ENCODE assay signal across 10 cellular contexts in genomic region chr17:27495460-27495859, GRCh38. TPM values are rescaled to one million over a fixed set of nuclear protein-coding genes. Genes with fewer than 3 reads are reported as not detected.
DNase-seq lines count a peak whose midpoint lies in the region; ATAC-seq, FAIRE-seq and TF ChIP-seq lines count a peak whose summit lies in the region.
"Had no signal": no experiment of that assay in that cellular context is flagged by ENCODE, and none has a peak within 500 bp of the region (broad histone marks: within the 10 kb centered on the region; RNA-seq: fewer than 3 reads in every experiment).

No MANE protein-coding gene starts in this region.

- H2AFZ ChIP-seq in GM23338 (no peak overlapping the region), astrocyte (ENCODE audit: low read depth, low read length) (no peak overlapping the region)

- no peak for FAIRE-seq in astrocyte (lab: Jason Lieb, UNC)

- H3K36me3 ChIP-seq in GM23338 (ENCODE audit: insufficient read depth) (no peaks in the 10 kb centered on the region), astrocyte (ENCODE audit: insufficient read depth, low read length) (no peaks in the 10 kb centered on the region), upper lobe of left lung (no peaks in the 10 kb centered on the region), left lung (no peaks in the 10 kb centered on the region)

- no peak for TF ChIP-seq POLR2A in upper lobe of left lung (IDR thresholded peaks at IDR 0.05)

- H3K27me3 ChIP-seq in GM23338 (ENCODE audit: insufficient read depth) (no peaks in the 10 kb centered on the region), astrocyte (ENCODE audit: insufficient read depth, low read length) (no peaks in the 10 kb centered on the region), upper lobe of left lung (no peaks in the 10 kb centered on the region), left lung (no peaks in the 10 kb centered on the region)

- H4K20me1 ChIP-seq in GM23338 (replicated peaks; ENCODE audit: insufficient read depth) (no peaks in the 10 kb centered on the region; the same call in 1 of the 2 replicates), astrocyte (ENCODE audit: insufficient read depth, low read length) (peaks cover 88% of the 10 kb centered on the region)

- H3K4me3 ChIP-seq in GM23338 (no peak overlapping the region), astrocyte (ENCODE audit: insufficient read depth, low read depth, low read length) (no peak overlapping the region), upper lobe of left lung (no peak overlapping the region), left lung (no peak overlapping the region)

- no peak for TF ChIP-seq EP300 in upper lobe of left lung (IDR thresholded peaks at IDR 0.05)

- H3K9me3 Mint-ChIP-seq in GM23338 = peaks cover 16% of the 10 kb centered on the region
- H3K9me3 Mint-ChIP-seq in astrocyte (ENCODE audit: unreplicated experiment) = peaks cover 2% of the 10 kb centered on the region
- H3K9me3 Mint-ChIP-seq in mesothelial cell of epicardium = peaks cover 4% of the 10 kb centered on the region
- H3K9me3 Mint-ChIP-seq: central memory CD8-positive, alpha-beta T cell had no signal

- DNase-seq in GM23338 (ENCODE audit: low spot score) (no peak), astrocyte (ENCODE audit: low read depth) (no peak), mesothelial cell of epicardium (ENCODE audit: low spot score in 2 of 2, unreplicated experiment in 2 of 2) (no peak), upper lobe of left lung (no peak), hepatic stellate cell (ENCODE audit: low spot score) (no peak), left lung (no peak), Right ventricle myocardium inferior (ENCODE audit: missing footprints) (no peak)
- DNase-seq: activated CD8-positive, alpha-beta memory T cell treated with anti-CD3 and anti-CD28 coated beads, Interleukin-2, amount 50 U/mL, for 4 hours; NCI-H1930 had no signal

- H3K4me1 ChIP-seq in GM23338 (ENCODE audit: insufficient read depth) (peaks cover 73% of the 10 kb centered on the region), astrocyte (ENCODE audit: insufficient read depth, low read length) (peaks cover 15% of the 10 kb centered on the region), upper lobe of left lung (peaks cover 25 to 48% (median 36%) of the 10 kb centered on the region in 4 donors), left lung (peaks cover 24 to 51% of the 10 kb centered on the region in 2 donors)

- WGBS in upper lobe of left lung, 2 donors = 89 to 92% methylated on average over 4 to 6 of the region's 6 CpGs

- H3F3A ChIP-seq in GM23338 (replicated peaks; ENCODE audit: low read depth) = 0 out of 2 replicates have a peak, but pooled peaks cover 3% of the 10 kb centered on the region

- H3K9me3 ChIP-seq in astrocyte (ENCODE audit: insufficient read depth, low read depth, low read length) = no peaks in the 10 kb centered on the region
- H3K9me3 ChIP-seq in upper lobe of left lung = no peaks in the 10 kb centered on the region
- no peaks in the 10 kb centered on the region for H3K9me3 ChIP-seq in left lung

- H3K36me3 Mint-ChIP-seq in GM23338 (ENCODE audit: low read depth) (peaks cover 17% of the 10 kb centered on the region), astrocyte (ENCODE audit: low read depth, unreplicated experiment) (peaks cover 15% of the 10 kb centered on the region), mesothelial cell of epicardium (peaks cover 4% of the 10 kb centered on the region)

- H3K4me3 Mint-ChIP-seq in GM23338 = no peak overlapping the region
- no peak overlapping the region for H3K4me3 Mint-ChIP-seq in astrocyte (ENCODE audit: unreplicated experiment)
- H3K4me3 Mint-ChIP-seq in mesothelial cell of epicardium = no peak overlapping the region
- H3K4me3 Mint-ChIP-seq: central memory CD8-positive, alpha-beta T cell had no signal

- intact Hi-C loops in left lung (cut with DNase I) (no loop called here), Right ventricle myocardium inferior (cut with DNase I) (no loop called here)

- H3K9me2 ChIP-seq in GM23338 (ENCODE audit: insufficient read depth) = no peaks in the 10 kb centered on the region

- H3K9ac ChIP-seq in astrocyte (ENCODE audit: low read length) = no peak overlapping the region

- H3K4me1 Mint-ChIP-seq in GM23338 (peaks cover 69% of the 10 kb centered on the region), astrocyte (ENCODE audit: low read depth, unreplicated experiment) (peaks cover 63% of the 10 kb centered on the region), mesothelial cell of epicardium (peaks cover 65% of the 10 kb centered on the region)

- no peak overlapping the region for H3K4me2 ChIP-seq in GM23338
- H3K4me2 ChIP-seq in astrocyte (ENCODE audit: low read length) = no peak overlapping the region

- peaks cover 17% of the 10 kb centered on the region for H3K27me3 Mint-ChIP-seq in GM23338 (ENCODE audit: insufficient read depth, low read depth, poor library complexity)
- H3K27me3 Mint-ChIP-seq in astrocyte (ENCODE audit: low read depth, unreplicated experiment) = no peaks in the 10 kb centered on the region
- no peaks in the 10 kb centered on the region for H3K27me3 Mint-ChIP-seq in mesothelial cell of epicardium (ENCODE audit: low read depth)
- H3K27me3 Mint-ChIP-seq: central memory CD8-positive, alpha-beta T cell had no signal

- H3K79me2 ChIP-seq in GM23338 (replicated peaks; ENCODE audit: insufficient read depth) = peaks cover 98% of the 10 kb centered on the region
- H3K79me2 ChIP-seq in astrocyte (ENCODE audit: insufficient read depth, low read length) = peaks cover 89% of the 10 kb centered on the region

- no peak for ATAC-seq in GM23338
- ATAC-seq in upper lobe of left lung (ENCODE audit: low FRiP score in 2 of 2) = peak in 1 of 2 donors; percentile 5
- ATAC-seq in left lung = no peak
- no peak for ATAC-seq in Right ventricle myocardium inferior

- TF ChIP-seq CTCF in GM23338 (conservative IDR thresholded peaks at IDR 0.05; ENCODE audit: low read depth in 2 of 2) = no peak
- no peak for TF ChIP-seq CTCF in astrocyte (IDR thresholded peaks at IDR 0.05; ENCODE audit: insufficient read depth, low read depth, low read length)
- no peak for TF ChIP-seq CTCF in mesothelial cell of epicardium (IDR thresholded peaks at IDR 0.05; ENCODE audit: unreplicated experiment)
- TF ChIP-seq CTCF in upper lobe of left lung (IDR thresholded peaks at IDR 0.05) = no peak
- no peak for TF ChIP-seq CTCF in left lung (IDR thresholded peaks at IDR 0.05)

- H3K27ac ChIP-seq in GM23338 (ENCODE audit: low read depth) = no peak overlapping the region
- no peak overlapping the region for H3K27ac ChIP-seq in astrocyte (ENCODE audit: low read depth, low read length)
- H3K27ac ChIP-seq in upper lobe of left lung = peak overlapping the region; percentile 63 to 92 (median 79)
- H3K27ac ChIP-seq in left lung = peak overlapping the region in 1 of 2 donors; percentile 72

- H3K27ac Mint-ChIP-seq in GM23338 (peak overlapping the region; percentile 91; the same call in 1 of the 2 replicates), astrocyte (ENCODE audit: unreplicated experiment) (peak overlapping the region; percentile 84), mesothelial cell of epicardium (peak overlapping the region; percentile 71)

TF ChIP-seq in GM23338, 12 proteins besides CTCF, POLR2A, EP300 and RAD21 (continues in another document):
- TF ChIP-seq REST (IDR thresholded peaks at IDR 0.05; ENCODE audit: unreplicated experiment) (no peak), STAT1 (IDR thresholded peaks at IDR 0.05; ENCODE audit: unreplicated experiment) (no peak)

RNA-seq across cellular contexts. Expression of gene KSR1, which starts 39.2 kb away (rescaled TPM):
- 35.6 and 53.2 TPM in 2 replicates for total RNA-seq in GM23338 (2014; rRNA removed; shearing (Covaris generic))
- polyA plus RNA-seq in GM23338 (2016; fragmentation: Nextera tagmentation; extraction: Ambion mirVana) = 7.8 and 8.5 TPM in 2 replicates
- 85.2 and 90.2 TPM in 2 replicates for total RNA-seq in astrocyte
- total RNA-seq in mesothelial cell of epicardium = 64.0 to 69.4 TPM (median 64.5 TPM) in 3 replicates
- 10 to 100 TPM; 23.0 to 94.3 (median 60.9) TPM for total RNA-seq in upper lobe of left lung
- total RNA-seq in left lung = 10 to 100 TPM; 35.0 to 47.5 TPM
- total RNA-seq in Right ventricle myocardium inferior = 9.5 TPM

Comparison
In these comparisons a context has a peak if more than half of its experiments do, and no peak if none do; other contexts are left out.
1. H3K27ac ChIP-seq: peak in upper lobe of left lung (4 of 4); none in GM23338 (single experiment) and astrocyte (single experiment).
2. Peak in every context shown above with its lines, with median percentiles within 50 percentile points of each other: H3K27ac Mint-ChIP-seq.